Comparison of ENCODE assay signal across 9 cellular contexts in genomic region chr6:121666809-121667208, GRCh38.
DNase-seq lines count a peak whose midpoint lies in the region; ATAC-seq and TF ChIP-seq lines count a peak whose summit lies in the region.
"Had no signal": no experiment of that assay in that cellular context is flagged by ENCODE, and none has a peak within 500 bp of the region (broad histone marks: within the 10 kb centered on the region; RNA-seq: fewer than 3 reads in every experiment).

No MANE protein-coding gene starts in this region.

- CTCF ChIA-PET in Calu3 (lab: Charles Lee) = interaction anchor here (0.6 to 1.2 kb wide), 3 partner anchors 9 to 230 kb away, joined by 3 to 4 read pairs (median 3); no protein-coding TSS in a partner anchor

- H3K56ac ChIP-seq in mesendoderm (ENCODE audit: low read length) = peak overlapping the region; percentile 57

- peak overlapping the region; percentile 33 for H4K5ac ChIP-seq in mesendoderm (ENCODE audit: low read length)

- no peaks in the 10 kb centered on the region for H3K36me3 ChIP-seq in mesendoderm (ENCODE audit: control insufficient read depth, insufficient read depth, low read length)
- no peaks in the 10 kb centered on the region for H3K36me3 ChIP-seq in body of pancreas (replicated peaks in 1 of 2; ENCODE audit: insufficient read depth in 1 of 2, low read depth in 2 of 2)

- H3K27me3 Mint-ChIP-seq in Calu3 (ENCODE audit: unreplicated experiment) = no peaks in the 10 kb centered on the region

- no peak overlapping the region for H3K23ac ChIP-seq in mesendoderm (ENCODE audit: low read length)

- H2BK15ac ChIP-seq in mesendoderm (replicated peaks; ENCODE audit: low read depth) = peak overlapping the region; percentile 80

- H2BK5ac ChIP-seq in mesendoderm (ENCODE audit: low read length) = peak overlapping the region; percentile 49

- H3K27me3 ChIP-seq in mesendoderm (ENCODE audit: insufficient read depth, low read length, poor library complexity) (no peaks in the 10 kb centered on the region), body of pancreas (no peaks in the 10 kb centered on the region)

- no peaks in the 10 kb centered on the region for H3K36me3 Mint-ChIP-seq in Calu3 (ENCODE audit: insufficient read depth, unreplicated experiment)

- H3K4me1 Mint-ChIP-seq in Calu3 (ENCODE audit: low read depth, unreplicated experiment) = peaks cover 10% of the 10 kb centered on the region

- no TSS peak for BruUV-seq in Calu3 (replicated peaks; lab: Mats Ljungman, UMichigan)

- peaks cover 6% of the 10 kb centered on the region for H3K4me1 ChIP-seq in mesendoderm (ENCODE audit: control insufficient read depth, low read depth, low read length)
- H3K4me1 ChIP-seq in body of pancreas = no peaks in the 10 kb centered on the region

- TF ChIP-seq POLR2A in body of pancreas (IDR thresholded peaks at IDR 0.05) = no peak

- intact Hi-C loops in Calu3 (cut with micrococcal nuclease; ENCODE audit: unreplicated experiment) = no loop called here
- intact Hi-C loops in body of pancreas (cut with DNase I) = no loop called here

- ATAC-seq in body of pancreas = no peak
- ATAC-seq in HG02884 (IDR thresholded peaks at IDR 0.05; ENCODE audit: unreplicated experiment) = no peak

- H3K9ac ChIP-seq in mesendoderm (ENCODE audit: low read length) = no peak overlapping the region

- no peaks in the 10 kb centered on the region for H3K79me1 ChIP-seq in mesendoderm (ENCODE audit: low read length)

- no peak overlapping the region for H3K27ac ChIP-seq in mesendoderm (ENCODE audit: low read depth, low read length)
- H3K27ac ChIP-seq in body of pancreas = no peak overlapping the region
- H3K27ac ChIP-seq: HL-60 had no signal

- H4K8ac ChIP-seq in mesendoderm (ENCODE audit: low read depth, low read length) = no peak overlapping the region

- H3K4me2 ChIP-seq in mesendoderm (ENCODE audit: low read length) = no peak overlapping the region

- H3K4me3 ChIP-seq in choroid plexus epithelial cell (ENCODE audit: low read depth, low read length) (no peak overlapping the region), mesendoderm (ENCODE audit: low read length) (no peak overlapping the region), body of pancreas (no peak overlapping the region)

- peak overlapping the region; percentile 64 for H2BK120ac ChIP-seq in mesendoderm (ENCODE audit: low read depth, low read length)

- peaks cover 3% of the 10 kb centered on the region for H3K9me3 Mint-ChIP-seq in Calu3 (ENCODE audit: low read depth, unreplicated experiment)

- no peak overlapping the region for H3K4ac ChIP-seq in mesendoderm (ENCODE audit: low read depth, low read length)

- H2AK5ac ChIP-seq in mesendoderm (ENCODE audit: low read length) = no peak overlapping the region

- H3K27ac Mint-ChIP-seq in Calu3 (ENCODE audit: unreplicated experiment) = no peak overlapping the region

- no peaks in the 10 kb centered on the region for H3K9me3 ChIP-seq in body of pancreas

- no peak for TF ChIP-seq CTCF in Calu3 (IDR thresholded peaks at IDR 0.05; ENCODE audit: unreplicated experiment)
- no peak for TF ChIP-seq CTCF in choroid plexus epithelial cell (conservative IDR thresholded peaks at IDR 0.05; ENCODE audit: low read depth, low read length)
- no peak for TF ChIP-seq CTCF in body of pancreas (IDR thresholded peaks at IDR 0.05)

- WGBS in mesendoderm (ENCODE audit: extremely low coverage, insufficient coverage, low lambda C conversion rate) = no CpG with 5 or more reads among the region's 4 CpGs
- WGBS in body of pancreas, 2 donors = 63% methylated on average over 4 of the region's 4 CpGs

- H3K4me3 Mint-ChIP-seq in Calu3 (ENCODE audit: low read depth, unreplicated experiment) = no peak overlapping the region

- peak overlapping the region; percentile 53 for H3K18ac ChIP-seq in mesendoderm (ENCODE audit: low read length)

- no peaks in the 10 kb centered on the region for H3K79me2 ChIP-seq in mesendoderm (ENCODE audit: control insufficient read depth, insufficient read depth, low read length)

- DNase-seq in Calu3 (peak; percentile 3), MV-4-11 (lab: John Stamatoyannopoulos, UW) (peak; percentile 67), choroid plexus epithelial cell (ENCODE audit: low read depth) (peak; percentile 87), mesendoderm (peak; percentile 65), hypothalamus (lab: John Stamatoyannopoulos, UW) (no peak), body of pancreas (no peak), NCI-H526 treated with DMSO at 0.1 percent for 48 hours (lab: John Stamatoyannopoulos, UW) (no peak)

Comparison
In these comparisons a context has a peak if more than half of its experiments do, and no peak if none do; other contexts are left out.
1. DNase-seq: peak in Calu3 (single experiment), MV-4-11 (single experiment), choroid plexus epithelial cell (single experiment) and mesendoderm (single experiment); none in hypothalamus (0 of 51), body of pancreas (0 of 4) and NCI-H526 treated with DMSO at 0.1 percent for 48 hours (single experiment).